ENCODE assay signal across 21 cellular contexts in genomic region chr15:77889009-77889806, GRCh38.
DNase-seq lines count a peak whose midpoint lies in the region; ATAC-seq and TF ChIP-seq lines count a peak whose summit lies in the region.
"Had no signal": no experiment of that assay in that cellular context is flagged by ENCODE, and none has a peak within 500 bp of the region (broad histone marks: within the 10 kb centered on the region; RNA-seq: fewer than 3 reads in every experiment).

No MANE protein-coding gene starts in this region.

- H3K4me2 ChIP-seq in osteoblast (ENCODE audit: insufficient read depth, low read length) = no peak overlapping the region

- DNase-seq in Daoy (ENCODE audit: low read depth) (peak; percentile 35), adipocyte (ENCODE audit: low read depth) (peak; percentile 31), left ventricle myocardium inferior (no peak), osteoblast (ENCODE audit: insufficient read length, low spot score, missing footprints) (peak; percentile 77), NCI-H1048 (lab: John Stamatoyannopoulos, UW) (no peak), inferior parietal cortex (ENCODE audit: extremely low spot score) (no peak)
- DNase-seq: ACHN; activated gamma-delta T cell treated with Interleukin-2 at 50 U/mL for 16 hours; CD8-positive, alpha-beta T cell; effector memory CD4-positive, alpha-beta T cell; EL; KG1; NCI-H1417 treated with DMSO at 0.1 percent for 48 hours; NCI-H2227 treated with DMSO at 0.1 percent for 48 hours; SHP77 treated with DMSO at 0.1 percent for 48 hours; stimulated activated CD4-positive, alpha-beta T cell treated with anti-CD3 and anti-CD28 coated beads, Interleukin-2, amount 100 ng/mL, for 24 hours had no signal

- no peaks in the 10 kb centered on the region for H3K79me2 ChIP-seq in osteoblast (ENCODE audit: insufficient read depth, low read length)

- no peak overlapping the region for H3K9ac ChIP-seq in adipocyte (ENCODE audit: low read length)

- H3K9me3 ChIP-seq in adipocyte (ENCODE audit: control insufficient read depth, low read length) = no peaks in the 10 kb centered on the region
- H3K9me3 ChIP-seq in left ventricle myocardium inferior (replicated peaks) = no peaks in the 10 kb centered on the region
- no peaks in the 10 kb centered on the region for H3K9me3 ChIP-seq in osteoblast (ENCODE audit: low read depth, low read length)
- H3K9me3 ChIP-seq: left lung had no signal

- H3K27ac ChIP-seq in left ventricle myocardium inferior (replicated peaks) (peak overlapping the region; percentile 77), osteoblast (ENCODE audit: low read depth, low read length) (peak overlapping the region; percentile 23)
- H3K27ac ChIP-seq: HL-60 had no signal

- H3K36me3 ChIP-seq in adipocyte (ENCODE audit: control insufficient read depth, insufficient read depth, low read length, severe bottlenecking) (no peaks in the 10 kb centered on the region), left ventricle myocardium inferior (no peaks in the 10 kb centered on the region), osteoblast (ENCODE audit: insufficient read depth, low read length) (no peaks in the 10 kb centered on the region)
- H3K36me3 ChIP-seq: left lung had no signal

- intact Hi-C loops in left ventricle myocardium inferior (cut with micrococcal nuclease) = no loop called here

- peaks cover 29% of the 10 kb centered on the region for H3K4me1 ChIP-seq in adipocyte (ENCODE audit: control insufficient read depth, insufficient read depth, low read length)
- H3K4me1 ChIP-seq in left ventricle myocardium inferior = peaks cover 23% of the 10 kb centered on the region
- H3K4me1 ChIP-seq in osteoblast (ENCODE audit: insufficient read depth, low read length) = peaks cover 17% of the 10 kb centered on the region
- H3K4me1 ChIP-seq: left lung had no signal

- H3K27me3 ChIP-seq in adipocyte (replicated peaks; ENCODE audit: control insufficient read depth, insufficient read depth, low read length) = no peaks in the 10 kb centered on the region
- no peaks in the 10 kb centered on the region for H3K27me3 ChIP-seq in left ventricle myocardium inferior (ENCODE audit: low read depth)
- H3K27me3 ChIP-seq in osteoblast (ENCODE audit: insufficient read depth, low read length) = no peaks in the 10 kb centered on the region

- TF ChIP-seq CTCF in left ventricle myocardium inferior (IDR thresholded peaks at IDR 0.05; ENCODE audit: borderline replicate concordance) = no peak
- no peak for TF ChIP-seq CTCF in osteoblast (IDR thresholded peaks at IDR 0.05; ENCODE audit: extremely low read depth, low read depth, low read length)

- H3K4me3 ChIP-seq in adipocyte (ENCODE audit: low read length) (no peak overlapping the region), left ventricle myocardium inferior (no peak overlapping the region), osteoblast (ENCODE audit: insufficient read depth, low read length) (no peak overlapping the region)
- H3K4me3 ChIP-seq: left lung had no signal

- no peak for ATAC-seq in HG03469 (IDR thresholded peaks at IDR 0.05; ENCODE audit: unreplicated experiment)
- ATAC-seq in GM18520 (IDR thresholded peaks at IDR 0.05; ENCODE audit: unreplicated experiment) = no peak
- ATAC-seq: CD8-positive, alpha-beta T cell; left lung; naive thymus-derived CD8-positive, alpha-beta T cell had no signal

- H4K20me1 ChIP-seq in osteoblast (ENCODE audit: insufficient read depth, low read length) = no peaks in the 10 kb centered on the region

- H2AFZ ChIP-seq in osteoblast (ENCODE audit: low read length) = peak overlapping the region; percentile 22

Comparison
In these comparisons a context has a peak if more than half of its experiments do, and no peak if none do; other contexts are left out.
1. DNase-seq: peak in Daoy (single experiment), adipocyte (single experiment) and osteoblast (single experiment); none in left ventricle myocardium inferior (single experiment), NCI-H1048 (single experiment) and inferior parietal cortex (single experiment).